23 cellular contexts compared by ENCODE assay signal in genomic region chr14:36161781-36162180, GRCh38. TPM values are rescaled to one million over a fixed set of nuclear protein-coding genes. Genes with fewer than 3 reads are reported as not detected.
DNase-seq lines count a peak whose midpoint lies in the region; FAIRE-seq and TF ChIP-seq lines count a peak whose summit lies in the region.
"Had no signal": no experiment of that assay in that cellular context is flagged by ENCODE, and none has a peak within 500 bp of the region (broad histone marks: within the 10 kb centered on the region; RNA-seq: fewer than 3 reads in every experiment).

No MANE protein-coding gene starts in this region.

- peak; percentile 39 for DNase-seq in NCI-H69 (lab: John Stamatoyannopoulos, UW)
- peak; percentile 66 for DNase-seq in posterior vena cava (ENCODE audit: low spot score)
- no peak for DNase-seq in activated naive CD4-positive, alpha-beta T cell treated with anti-CD3 and anti-CD28 coated beads, Interleukin-2, amount 10 ng/mL, durations not matched to agents 7 days and 5 days
- DNase-seq in activated CD4-positive, alpha-beta T cell treated with anti-CD3 and anti-CD28 coated beads, Interleukin-2, amount 50 U/mL, for 1 hour: no peak
- no peak for DNase-seq in H54 (ENCODE audit: insufficient read length, low spot score)
- DNase-seq in globus pallidus (ENCODE audit: low spot score): no peak
- DNase-seq: activated CD4-positive, alpha-beta T cell treated with anti-CD3 and anti-CD28 coated beads, Interleukin-2, amount 50 U/mL, for 48 hours; activated naive CD4-positive, alpha-beta T cell treated with Interleukin-2 at 50 U/mL for 16 hours; activated T-cell treated with anti-CD3 and anti-CD28 coated beads for 4 hours; anterior cingulate cortex; CD8-positive, alpha-beta memory T cell; effector memory CD8-positive, alpha-beta T cell; NCI-H1417 treated with DMSO at 0.1 percent for 48 hours; nucleus accumbens; stimulated activated CD4-positive, alpha-beta T cell treated with anti-CD3 and anti-CD28 coated beads, Interleukin-1b, Interleukin-23, amount 100 ng/mL, for 48 hours; stimulated activated naive CD8-positive, alpha-beta T cell treated with anti-CD3 and anti-CD28 coated beads, Interleukin-15, Interleukin-2, amounts not matched to agents 100 U/mL and 50 U/mL, for 24 hours; SW 1271; upper lobe of right lung had no signal

- no peaks in the 10 kb centered on the region for H3K36me3 ChIP-seq in ES-I3 (ENCODE audit: insufficient read depth, low read length)
- no peaks in the 10 kb centered on the region for H3K36me3 ChIP-seq in iPS-18a (ENCODE audit: control insufficient read depth, low read depth, low read length)
- H3K36me3 ChIP-seq: upper lobe of right lung had no signal

- H3K27ac ChIP-seq in iPS-18a (ENCODE audit: low read length): no peak overlapping the region
- H3K27ac ChIP-seq: upper lobe of right lung had no signal

- no peak overlapping the region for H3K27ac Mint-ChIP-seq in activated naive CD4-positive, alpha-beta T cell treated with anti-CD3 and anti-CD28 coated beads, Interleukin-2, amount 10 ng/mL, durations not matched to agents 7 days and 5 days
- H3K27ac Mint-ChIP-seq: CD8-positive, alpha-beta memory T cell; effector memory CD8-positive, alpha-beta T cell had no signal

- H3K9me3 ChIP-seq in ES-I3 (ENCODE audit: control insufficient read depth, insufficient read depth, low read length): no peaks in the 10 kb centered on the region
- no peaks in the 10 kb centered on the region for H3K9me3 ChIP-seq in iPS-18a (ENCODE audit: control insufficient read depth, low read depth, low read length)
- H3K9me3 ChIP-seq: upper lobe of right lung had no signal

- H3K36me3 Mint-ChIP-seq in activated naive CD4-positive, alpha-beta T cell treated with anti-CD3 and anti-CD28 coated beads, Interleukin-2, amount 10 ng/mL, durations not matched to agents 7 days and 5 days: no peaks in the 10 kb centered on the region
- H3K36me3 Mint-ChIP-seq: CD8-positive, alpha-beta memory T cell had no signal

- H3K9ac ChIP-seq in ES-I3 (ENCODE audit: low read depth, low read length): peak overlapping the region; percentile 52; the same call in 1 of the 2 replicates
- H3K9ac ChIP-seq in iPS-18a (ENCODE audit: low read length): no peak overlapping the region

- no peaks in the 10 kb centered on the region for H3K4me1 Mint-ChIP-seq in activated naive CD4-positive, alpha-beta T cell treated with anti-CD3 and anti-CD28 coated beads, Interleukin-2, amount 10 ng/mL, durations not matched to agents 7 days and 5 days
- H3K4me1 Mint-ChIP-seq: CD8-positive, alpha-beta memory T cell; central memory CD8-positive, alpha-beta T cell had no signal

- CTCF ChIA-PET in activated naive CD4-positive, alpha-beta T cell treated with anti-CD3 and anti-CD28 coated beads, Interleukin-2, amount 10 ng/mL, durations not matched to agents 7 days and 5 days (lab: Charles Lee): interaction anchor here (0.6 kb wide), 1 partner anchor 1861 kb away, joined by 6 read pairs; no protein-coding TSS in a partner anchor

- H3K27me3 ChIP-seq in iPS-18a (ENCODE audit: control insufficient read depth, insufficient read depth, low read length): peaks cover 8% of the 10 kb centered on the region
- H3K27me3 ChIP-seq: upper lobe of right lung had no signal

- H3K4me3 ChIP-seq in iPS-18a (ENCODE audit: low read length): peak overlapping the region; percentile 38
- H3K4me3 ChIP-seq: upper lobe of right lung had no signal

- H3K27me3 Mint-ChIP-seq in activated naive CD4-positive, alpha-beta T cell treated with anti-CD3 and anti-CD28 coated beads, Interleukin-2, amount 10 ng/mL, durations not matched to agents 7 days and 5 days: no peaks in the 10 kb centered on the region

- no peak for FAIRE-seq in H54 (lab: Jason Lieb, UNC)
- FAIRE-seq: HTR-8/SVneo had no signal

- intact Hi-C loops in posterior vena cava (cut with DNase I): loop anchor here in 1 of 2 donors (1.0 kb wide), 1 partner anchor 20 kb away; no protein-coding TSS in a partner anchor

- TF ChIP-seq POLR2A in H54 (IDR thresholded peaks at IDR 0.05; ENCODE audit: low read depth, low read length): no peak

- no peaks in the 10 kb centered on the region for H3K9me3 Mint-ChIP-seq in activated naive CD4-positive, alpha-beta T cell treated with anti-CD3 and anti-CD28 coated beads, Interleukin-2, amount 10 ng/mL, durations not matched to agents 7 days and 5 days

- no peaks in the 10 kb centered on the region for H3K4me1 ChIP-seq in ES-I3 (ENCODE audit: insufficient read depth, low read length)
- H3K4me1 ChIP-seq in iPS-18a (ENCODE audit: control insufficient read depth, low read depth, low read length): peaks cover 7% of the 10 kb centered on the region
- H3K4me1 ChIP-seq: upper lobe of right lung had no signal

- H3K4me3 Mint-ChIP-seq in activated naive CD4-positive, alpha-beta T cell treated with anti-CD3 and anti-CD28 coated beads, Interleukin-2, amount 10 ng/mL, durations not matched to agents 7 days and 5 days: no peak overlapping the region
- H3K4me3 Mint-ChIP-seq: CD8-positive, alpha-beta memory T cell; central memory CD8-positive, alpha-beta T cell; effector memory CD8-positive, alpha-beta T cell had no signal

RNA-seq across cellular contexts. Expression of gene PTCSC3, which starts 14.7 kb away (rescaled TPM):
- total RNA-seq in posterior vena cava: not detected
- total RNA-seq: CD8-positive, alpha-beta memory T cell; left lobe of liver had no signal

Comparison
In these comparisons a context has a peak if more than half of its experiments do, and no peak if none do; other contexts are left out.
1. DNase-seq: peak in NCI-H69 (single experiment) and posterior vena cava (single experiment); none in activated naive CD4-positive, alpha-beta T cell treated with anti-CD3 and anti-CD28 coated beads, Interleukin-2, amount 10 ng/mL, durations not matched to agents 7 days and 5 days (single experiment), activated CD4-positive, alpha-beta T cell treated with anti-CD3 and anti-CD28 coated beads, Interleukin-2, amount 50 U/mL, for 1 hour (single experiment), H54 (single experiment) and globus pallidus (single experiment).